8 cellular contexts compared by ENCODE assay signal in the genomic region with DNA sequence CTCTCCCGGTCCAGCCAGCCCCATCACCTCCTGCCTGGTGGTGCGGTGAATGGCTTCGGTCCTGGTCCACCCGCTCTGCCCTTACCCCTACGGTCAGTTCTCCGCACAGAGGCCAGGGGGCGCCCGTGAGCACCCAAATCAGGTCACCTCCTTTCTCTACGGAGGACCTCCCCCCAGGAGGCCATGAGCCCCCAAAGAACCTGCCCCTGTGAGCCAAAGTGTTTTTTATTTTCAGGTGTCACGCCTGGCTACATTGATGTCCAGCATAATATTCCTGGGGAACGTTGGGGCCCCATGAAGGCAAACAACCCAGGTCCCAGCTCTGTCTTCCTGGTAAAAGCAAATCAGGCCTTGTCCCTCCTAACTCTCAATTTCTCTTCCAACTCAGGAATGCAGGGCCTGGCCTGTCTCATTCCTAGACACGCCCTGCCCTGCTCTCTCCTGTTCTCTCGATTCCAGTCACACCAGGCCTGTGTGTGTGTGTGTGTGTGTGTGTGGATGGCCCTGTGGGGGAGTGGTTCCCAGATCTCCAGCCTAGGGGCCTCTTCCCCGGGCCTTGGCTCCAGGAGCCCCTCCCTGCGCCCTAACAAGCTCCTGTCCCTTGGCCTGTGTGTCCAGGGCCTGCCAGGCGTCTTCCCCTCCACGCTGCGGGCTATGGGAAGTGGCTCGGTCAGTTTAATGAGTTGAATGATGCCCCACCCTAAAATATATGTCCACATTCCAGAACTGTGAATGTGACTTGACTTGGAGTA. TPM values are rescaled to one million over a fixed set of nuclear protein-coding genes. Genes with fewer than 3 reads are reported as not detected.
A peak's percentile ranks its signal among the peaks of the same experiment; 100 is the strongest.
DNase-seq lines count a peak whose midpoint lies in the region; ATAC-seq and TF ChIP-seq lines count a peak whose summit lies in the region.

No MANE protein-coding gene starts in this region.

- no peak overlapping the region for H3K4me3 ChIP-seq in AG09309 (ENCODE audit: control insufficient read depth, low read depth, low read length)
- H3K4me3 ChIP-seq in SK-N-SH (ENCODE audit: low read depth in 2 of 2, low read length in 1 of 2): peak overlapping the region in 1 of 2 experiments; percentile 23; a peak in 1 of 4 replicates
- H3K4me3 ChIP-seq in left ventricle myocardium inferior: no peak overlapping the region
- no peak overlapping the region for H3K4me3 ChIP-seq in spleen

- H3K27ac Mint-ChIP-seq in activated naive CD4-positive, alpha-beta T cell treated with anti-CD3 and anti-CD28 coated beads, Interleukin-2, amount 10 ng/mL, durations not matched to agents 7 days and 5 days: peak overlapping the region; percentile 95

- H3K9me3 Mint-ChIP-seq in activated naive CD4-positive, alpha-beta T cell treated with anti-CD3 and anti-CD28 coated beads, Interleukin-2, amount 10 ng/mL, durations not matched to agents 7 days and 5 days: no peaks in the 10 kb centered on the region

- no peaks in the 10 kb centered on the region for H3K36me3 Mint-ChIP-seq in activated naive CD4-positive, alpha-beta T cell treated with anti-CD3 and anti-CD28 coated beads, Interleukin-2, amount 10 ng/mL, durations not matched to agents 7 days and 5 days

- CTCF ChIA-PET in SK-N-SH (lab: Yijun Ruan, JAX): interaction anchor here (0.6 to 4.3 kb wide), 11 partner anchors 8 to 369 kb away, joined by 3 to 30 read pairs (median 3); partner anchors contain the start of genes DNAJB1 and GIPC1
- CTCF ChIA-PET in activated naive CD4-positive, alpha-beta T cell treated with anti-CD3 and anti-CD28 coated beads, Interleukin-2, amount 10 ng/mL, durations not matched to agents 7 days and 5 days (lab: Charles Lee): interaction anchor here (1.3 to 4.5 kb wide), 9 partner anchors 10 to 124 kb away, joined by 3 to 39 read pairs (median 10); partner anchors contain the start of genes DNAJB1, GIPC1 and NDUFB7

- peak; percentile 20; the same call in 1 of the 2 replicates for TF ChIP-seq RAD21 in SK-N-SH (IDR thresholded peaks at IDR 0.05; ENCODE audit: low read length)

- no peak for ATAC-seq in HG02571 (IDR thresholded peaks at IDR 0.05; ENCODE audit: unreplicated experiment)

- no peaks in the 10 kb centered on the region for H3K27me3 ChIP-seq in SK-N-SH (ENCODE audit: insufficient read depth)
- H3K27me3 ChIP-seq in left ventricle myocardium inferior (ENCODE audit: low read depth): no peaks in the 10 kb centered on the region
- peaks cover 0 to 7% (median 0%) of the 10 kb centered on the region in 7 donors for H3K27me3 ChIP-seq in spleen (replicated peaks in 1 of 7)

- H3K36me3 ChIP-seq in SK-N-SH (replicated peaks in 1 of 2; ENCODE audit: control insufficient read depth in 1 of 2, insufficient read depth in 2 of 2, low read length in 1 of 2) (no peaks in the 10 kb centered on the region), left ventricle myocardium inferior (no peaks in the 10 kb centered on the region), spleen (no peaks in the 10 kb centered on the region)

- H3F3A ChIP-seq in SK-N-SH (replicated peaks; ENCODE audit: insufficient read depth): peaks cover 35% of the 10 kb centered on the region

- peaks cover 22% of the 10 kb centered on the region for H3K27me3 Mint-ChIP-seq in activated naive CD4-positive, alpha-beta T cell treated with anti-CD3 and anti-CD28 coated beads, Interleukin-2, amount 10 ng/mL, durations not matched to agents 7 days and 5 days

- intact Hi-C loops in left ventricle myocardium inferior (cut with micrococcal nuclease) (no loop called here), spleen (cut with DNase I; ENCODE audit: low total_unique reads) (no loop called here)

- TF ChIP-seq CTCF in AG09309 (IDR thresholded peaks at IDR 0.05; ENCODE audit: control insufficient read depth, insufficient read depth, low read depth, low read length, missing control alignments) (peak; percentile 71), SK-N-SH (IDR thresholded peaks at IDR 0.05) (peak; percentile 78), left ventricle myocardium inferior (IDR thresholded peaks at IDR 0.05; ENCODE audit: borderline replicate concordance) (peak; percentile 63), spleen (IDR thresholded peaks at IDR 0.05 in 8 of 11, conservative IDR thresholded peaks at IDR 0.05 in 3 of 11) (peak; percentile 51 to 86 (median 72))

- no peaks in the 10 kb centered on the region for H3K9me2 ChIP-seq in SK-N-SH

- no peak for TF ChIP-seq EP300 in SK-N-SH (IDR thresholded peaks at IDR 0.05; ENCODE audit: borderline replicate concordance in 1 of 2, low read depth in 1 of 2, low read length in 1 of 2)

- H3K79me2 ChIP-seq in SK-N-SH (ENCODE audit: insufficient read depth): no peaks in the 10 kb centered on the region

- peak overlapping the region; percentile 29 to 80; a peak in 3 of 4 replicates for H3K27ac ChIP-seq in SK-N-SH (ENCODE audit: low read depth in 2 of 2, low read length in 1 of 2)
- no peak overlapping the region for H3K27ac ChIP-seq in left ventricle myocardium inferior (replicated peaks)
- peak overlapping the region in 3 of 8 donors; percentile 33 to 80 (median 37) for H3K27ac ChIP-seq in spleen

- H3K4me1 ChIP-seq in SK-N-SH (ENCODE audit: control insufficient read depth in 1 of 2, insufficient read depth in 2 of 2, low read depth in 1 of 2, low read length in 1 of 2) (0 out of 4 replicates have a peak, but pooled peaks cover 0 to 3% of the 10 kb centered on the region in 2 experiments), left ventricle myocardium inferior (peaks cover 11% of the 10 kb centered on the region), spleen (peaks cover 0 to 63% (median 25%) of the 10 kb centered on the region in 6 donors)

- peak overlapping the region; percentile 55 for H3K9ac ChIP-seq in SK-N-SH

- DNase-seq in AG09309 (ENCODE audit: low read depth): no peak
- peak; percentile 76 for DNase-seq in H4 (ENCODE audit: low spot score)
- DNase-seq in SK-N-SH: peak; percentile 78
- DNase-seq in activated naive CD4-positive, alpha-beta T cell treated with anti-CD3 and anti-CD28 coated beads, Interleukin-2, amount 10 ng/mL, durations not matched to agents 7 days and 5 days: peak; percentile 81
- no peak for DNase-seq in left ventricle myocardium inferior
- DNase-seq in spleen: peak; percentile 92
- DNase-seq in putamen (ENCODE audit: low spot score): no peak

- WGBS in SK-N-SH (ENCODE audit: low lambda C conversion rate): 58% methylated on average over 17 of the region's 19 CpGs
- WGBS in spleen, 5 donors: 41 to 51% (median 48%) methylated on average over 16 to 19 of the region's 19 CpGs

- POLR2A ChIA-PET in SK-N-SH (lab: Yijun Ruan, JAX): interaction anchor here (1.1 kb wide), 1 partner anchor 13 kb away, joined by 3 read pairs; the partner anchor contains the start of gene DNAJB1

- no peak for TF ChIP-seq POLR2A in spleen (IDR thresholded peaks at IDR 0.05)

- H3K4me2 ChIP-seq in SK-N-SH: no peak overlapping the region

- no peaks in the 10 kb centered on the region for H4K20me1 ChIP-seq in SK-N-SH (ENCODE audit: insufficient read depth)

- no peaks in the 10 kb centered on the region for H3K9me3 ChIP-seq in SK-N-SH
- H3K9me3 ChIP-seq in left ventricle myocardium inferior (replicated peaks): no peaks in the 10 kb centered on the region
- H3K9me3 ChIP-seq in spleen: no peaks in the 10 kb centered on the region

- peak overlapping the region; percentile 76; the same call in 1 of the 2 replicates for H2AFZ ChIP-seq in SK-N-SH (ENCODE audit: low read depth)

- H3K4me1 Mint-ChIP-seq in activated naive CD4-positive, alpha-beta T cell treated with anti-CD3 and anti-CD28 coated beads, Interleukin-2, amount 10 ng/mL, durations not matched to agents 7 days and 5 days: peaks cover 61% of the 10 kb centered on the region

- H3K4me3 Mint-ChIP-seq in activated naive CD4-positive, alpha-beta T cell treated with anti-CD3 and anti-CD28 coated beads, Interleukin-2, amount 10 ng/mL, durations not matched to agents 7 days and 5 days: peak overlapping the region; percentile 26

TF ChIP-seq in SK-N-SH, 30 proteins besides CTCF, POLR2A, EP300 and RAD21 (continues in another document):
- TF ChIP-seq SMC3 (IDR thresholded peaks at IDR 0.05; ENCODE audit: low read depth, low read length): no peak
- TF ChIP-seq MXI1 (IDR thresholded peaks at IDR 0.05; ENCODE audit: low read depth, low read length): no peak
- no peak for TF ChIP-seq POLR2AphosphoS5 (IDR thresholded peaks at IDR 0.05; ENCODE audit: low read depth, low read length)
- TF ChIP-seq CHD2 (IDR thresholded peaks at IDR 0.05; ENCODE audit: low read length, partially characterized antibody): no peak
- TF ChIP-seq, protein P1, sequence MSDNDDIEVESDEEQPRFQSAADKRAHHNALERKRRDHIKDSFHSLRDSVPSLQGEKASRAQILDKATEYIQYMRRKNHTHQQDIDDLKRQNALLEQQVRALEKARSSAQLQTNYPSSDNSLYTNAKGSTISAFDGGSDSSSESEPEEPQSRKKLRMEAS (IDR thresholded peaks at IDR 0.05; ENCODE audit: low read depth): no peak

RNA-seq across cellular contexts. Expression of gene GIPC1, which starts 9.7 kb away (rescaled TPM):
- 36.5 and 62.6 TPM in 2 replicates for total RNA-seq in H4 (2014; rRNA removed; shearing (Covaris generic))
- 138 and 144 TPM in 2 replicates for polyA plus RNA-seq in SK-N-SH (2012; rRNA removed)
- polyA plus RNA-seq in SK-N-SH (2012; cell fraction: cytosol; rRNA removed): 64.3 and 109 TPM in 2 replicates
- polyA plus RNA-seq in SK-N-SH (2012; cell fraction: nucleus; rRNA removed): 108 and 111 TPM in 2 replicates
- 45.5 TPM for total RNA-seq in left ventricle myocardium inferior
- total RNA-seq in spleen: 10 to 100 TPM; 17.1 to 40.4 (median 21.7) TPM
- 10 to 100 TPM; 30.0 to 58.1 (median 31.3) TPM for polyA plus RNA-seq in spleen

RNA-seq across cellular contexts. Expression of gene DNAJB1, which starts 12.5 kb away (rescaled TPM):
- total RNA-seq in H4 (2014; rRNA removed; shearing (Covaris generic)): 110 and 137 TPM in 2 replicates
- polyA plus RNA-seq in SK-N-SH (2012; rRNA removed) (95.7 and 103 TPM in 2 replicates), spleen (10 to 100 TPM; 12.6 to 29.4 (median 19.7) TPM)
- polyA plus RNA-seq in SK-N-SH (2012; cell fraction: cytosol; rRNA removed): 95.9 and 110 TPM in 2 replicates
- 65.8 and 66.3 TPM in 2 replicates for polyA plus RNA-seq in SK-N-SH (2012; cell fraction: nucleus; rRNA removed)
- total RNA-seq in left ventricle myocardium inferior (48.7 TPM), spleen (100 to 1,000 TPM in 1 of 7 donors, 10 to 100 TPM in 6; 33.9 to 157 (median 43.0) TPM)

RNA-seq across cellular contexts. Expression of gene TECR, which starts 23.7 kb away (rescaled TPM):
- 80.7 and 124 TPM in 2 replicates for total RNA-seq in H4 (2014; rRNA removed; shearing (Covaris generic))
- 87.9 and 110 TPM in 2 replicates for polyA plus RNA-seq in SK-N-SH (2012; rRNA removed)
- 32.4 and 57.6 TPM in 2 replicates for polyA plus RNA-seq in SK-N-SH (2012; cell fraction: cytosol; rRNA removed)
- polyA plus RNA-seq in SK-N-SH (2012; cell fraction: nucleus; rRNA removed): 142 and 144 TPM in 2 replicates
- 69.3 TPM for total RNA-seq in left ventricle myocardium inferior
- 10 to 100 TPM; 51.6 to 92.2 (median 60.9) TPM for total RNA-seq in spleen
- polyA plus RNA-seq in spleen: 10 to 100 TPM; 75.8 to 89.0 (median 76.6) TPM

RNA-seq across cellular contexts. Expression of gene PTGER1, which starts 30.5 kb away (rescaled TPM):
- total RNA-seq in H4 (2014; rRNA removed; shearing (Covaris generic)): not detected in 2 replicates
- polyA plus RNA-seq in SK-N-SH (2012; rRNA removed) (4.6 and 6.0 TPM in 2 replicates), spleen (1 to 10 TPM; 1.8 to 2.8 (median 2.2) TPM)
- polyA plus RNA-seq in SK-N-SH (2012; cell fraction: cytosol; rRNA removed): 2.0 and 3.4 TPM in 2 replicates
- polyA plus RNA-seq in SK-N-SH (2012; cell fraction: nucleus; rRNA removed): 2.4 and 3.9 TPM in 2 replicates
- total RNA-seq in left ventricle myocardium inferior (not detected), spleen (10 to 100 TPM in 5 of 7 donors, 1 to 10 TPM in 2; 4.6 to 26.8 (median 12.4) TPM)

Comparison
In these comparisons a context has a peak if more than half of its experiments do, and no peak if none do; other contexts are left out.
1. DNase-seq: peak in H4 (single experiment), SK-N-SH (single experiment), activated naive CD4-positive, alpha-beta T cell treated with anti-CD3 and anti-CD28 coated beads, Interleukin-2, amount 10 ng/mL, durations not matched to agents 7 days and 5 days (single experiment) and spleen (single experiment); none in AG09309 (single experiment), left ventricle myocardium inferior (single experiment) and putamen (single experiment).
2. Peak in every context shown above with its lines, with median percentiles within 50 percentile points of each other: CTCF ChIP-seq.